20 cellular contexts compared by ENCODE assay signal in genomic region chr7:155886391-155887173, GRCh38.
DNase-seq lines count a peak whose midpoint lies in the region; ATAC-seq and TF ChIP-seq lines count a peak whose summit lies in the region.
"Had no signal": no experiment of that assay in that cellular context is flagged by ENCODE, and none has a peak within 500 bp of the region (broad histone marks: within the 10 kb centered on the region; RNA-seq: fewer than 3 reads in every experiment).

No MANE protein-coding gene starts in this region.

- no peaks in the 10 kb centered on the region for H3K79me2 ChIP-seq in SK-N-SH (ENCODE audit: insufficient read depth)
- H3K79me2 ChIP-seq in Karpas-422 (ENCODE audit: low read length), result no peaks in the 10 kb centered on the region

- intact Hi-C loops in spleen (cut with DNase I; ENCODE audit: low total_unique reads), result no loop called here

- H3K27ac Mint-ChIP-seq in endothelial cell (ENCODE audit: unreplicated experiment) (peak overlapping the region; percentile 80), mesothelial cell of epicardium (no peak overlapping the region)
- H3K27ac Mint-ChIP-seq: CD8-positive, alpha-beta T cell had no signal

- H3F3A ChIP-seq in SK-N-SH (replicated peaks; ENCODE audit: insufficient read depth), result no peaks in the 10 kb centered on the region

- H3K36me3 Mint-ChIP-seq in endothelial cell (ENCODE audit: low read depth, unreplicated experiment), result peaks cover 13% of the 10 kb centered on the region
- no peaks in the 10 kb centered on the region for H3K36me3 Mint-ChIP-seq in mesothelial cell of epicardium
- H3K36me3 Mint-ChIP-seq: CD8-positive, alpha-beta T cell had no signal

- no peaks in the 10 kb centered on the region for H3K9me3 ChIP-seq in SK-N-SH
- H3K9me3 ChIP-seq in spleen, result peaks cover 0 to 5% (median 0%) of the 10 kb centered on the region in 8 donors
- H3K9me3 ChIP-seq in Karpas-422 (ENCODE audit: low read length), result no peaks in the 10 kb centered on the region; the same call in 1 of the 2 replicates
- H3K9me3 ChIP-seq: BE2C had no signal

- DNase-seq in SK-N-SH (no peak), H7 (peak; percentile 46), endothelial cell (ENCODE audit: low spot score) (no peak), spleen (peak; percentile 56), mesothelial cell of epicardium (ENCODE audit: low spot score in 2 of 2, unreplicated experiment in 2 of 2) (no peak), Karpas-422 (no peak)
- DNase-seq: BE2C; CD8-positive, alpha-beta T cell; DMS79 treated with DMSO at 0.1 percent for 48 hours; HCEC 1CT; NCI-H1105; NCI-H1694; NCI-H2081 treated with DMSO at 0.1 percent for 48 hours; NCI-H446 treated with DMSO at 0.1 percent for 48 hours; NCI-H69; OCI-M1; SHP77 had no signal

- H4K20me1 ChIP-seq in SK-N-SH (ENCODE audit: insufficient read depth) (no peaks in the 10 kb centered on the region), Karpas-422 (ENCODE audit: insufficient read depth, low read depth, low read length) (no peaks in the 10 kb centered on the region)

- H3K27ac ChIP-seq in SK-N-SH (ENCODE audit: low read depth in 2 of 2, low read length in 1 of 2) (no peak overlapping the region), spleen (no peak overlapping the region), Karpas-422 (ENCODE audit: low read length) (no peak overlapping the region)
- H3K27ac ChIP-seq: SK-N-MC had no signal

- TF ChIP-seq EP300 in SK-N-SH (IDR thresholded peaks at IDR 0.05; ENCODE audit: borderline replicate concordance in 1 of 2, low read depth in 1 of 2, low read length in 1 of 2), result no peak

- no peaks in the 10 kb centered on the region for H3K9me2 ChIP-seq in SK-N-SH
- no peaks in the 10 kb centered on the region for H3K9me2 ChIP-seq in Karpas-422 (replicated peaks; ENCODE audit: insufficient read depth, low read length)

- CTCF ChIA-PET in SK-N-SH (lab: Yijun Ruan, JAX), result interaction anchor here (0.7 kb wide), 1 partner anchor 9 kb away, joined by 3 read pairs; no protein-coding TSS in a partner anchor

- no peak for TF ChIP-seq CTCF in SK-N-SH (IDR thresholded peaks at IDR 0.05)
- TF ChIP-seq CTCF in endothelial cell (IDR thresholded peaks at IDR 0.05; ENCODE audit: unreplicated experiment), result no peak
- TF ChIP-seq CTCF in spleen (IDR thresholded peaks at IDR 0.05 in 8 of 11, conservative IDR thresholded peaks at IDR 0.05 in 3 of 11), result no peak
- TF ChIP-seq CTCF in mesothelial cell of epicardium (IDR thresholded peaks at IDR 0.05; ENCODE audit: unreplicated experiment), result no peak

- ATAC-seq in SK-N-SH treated with all-trans-retinoic acid at 6 μM for 48 hours (0 out of 3 replicates have a peak, but pooled peaks have one; percentile 8), HG03457 (IDR thresholded peaks at IDR 0.05; ENCODE audit: unreplicated experiment) (no peak)
- ATAC-seq: CD8-positive, alpha-beta T cell had no signal

- no peak for TF ChIP-seq POLR2A in spleen (IDR thresholded peaks at IDR 0.05)

- TF ChIP-seq RAD21 in SK-N-SH (IDR thresholded peaks at IDR 0.05; ENCODE audit: low read length), result no peak

- H3K9ac ChIP-seq in SK-N-SH (no peak overlapping the region), Karpas-422 (ENCODE audit: low read length) (no peak overlapping the region)

- POLR2A ChIA-PET in SK-N-SH (lab: Yijun Ruan, JAX), result no interaction called here

- H3K4me2 ChIP-seq in SK-N-SH (no peak overlapping the region), Karpas-422 (ENCODE audit: low read depth, low read length, poor library complexity, severe bottlenecking) (no peak overlapping the region)

- H3K27me3 ChIP-seq in SK-N-SH (ENCODE audit: insufficient read depth) (peaks cover 26% of the 10 kb centered on the region; the same call in 1 of the 2 replicates), H7 (ENCODE audit: control insufficient read depth, insufficient read depth, low read length) (no peaks in the 10 kb centered on the region), spleen (replicated peaks in 1 of 7) (no peaks in the 10 kb centered on the region), Karpas-422 (ENCODE audit: low read length) (no peaks in the 10 kb centered on the region)
- H3K27me3 ChIP-seq: BE2C had no signal

- H3K4me3 ChIP-seq in SK-N-SH (ENCODE audit: low read depth in 2 of 2, low read length in 1 of 2), result no peak overlapping the region
- no peak overlapping the region for H3K4me3 ChIP-seq in H7 (ENCODE audit: insufficient read depth, low read depth, low read length)
- H3K4me3 ChIP-seq in spleen, result no peak overlapping the region
- no peak overlapping the region for H3K4me3 ChIP-seq in Karpas-422 (ENCODE audit: low read length)
- H3K4me3 ChIP-seq: SK-N-MC had no signal

- H3K27me3 Mint-ChIP-seq in endothelial cell (ENCODE audit: unreplicated experiment), result peaks cover 19% of the 10 kb centered on the region
- peaks cover 3% of the 10 kb centered on the region for H3K27me3 Mint-ChIP-seq in mesothelial cell of epicardium (ENCODE audit: low read depth)

- H3K4me1 Mint-ChIP-seq in endothelial cell (ENCODE audit: unreplicated experiment) (peaks cover 30% of the 10 kb centered on the region), mesothelial cell of epicardium (peaks cover 2% of the 10 kb centered on the region)

- no peak overlapping the region for H2AFZ ChIP-seq in SK-N-SH (ENCODE audit: low read depth)
- no peak overlapping the region for H2AFZ ChIP-seq in Karpas-422 (ENCODE audit: low read length)

- no peaks in the 10 kb centered on the region for H3K36me3 ChIP-seq in SK-N-SH (replicated peaks in 1 of 2; ENCODE audit: control insufficient read depth in 1 of 2, insufficient read depth in 2 of 2, low read length in 1 of 2)
- no peaks in the 10 kb centered on the region for H3K36me3 ChIP-seq in H7 (replicated peaks; ENCODE audit: control insufficient read depth, insufficient read depth, low read length)
- H3K36me3 ChIP-seq in spleen, result no peaks in the 10 kb centered on the region
- no peaks in the 10 kb centered on the region for H3K36me3 ChIP-seq in Karpas-422 (ENCODE audit: insufficient read depth, low read length)
- H3K36me3 ChIP-seq: BE2C had no signal

- H3K4me1 ChIP-seq in SK-N-SH (ENCODE audit: control insufficient read depth in 1 of 2, insufficient read depth in 2 of 2, low read depth in 1 of 2, low read length in 1 of 2), result peaks cover 0 to 8% of the 10 kb centered on the region in 2 experiments; a peak in 2 of 4 replicates
- H3K4me1 ChIP-seq in spleen, result no peaks in the 10 kb centered on the region
- no peaks in the 10 kb centered on the region for H3K4me1 ChIP-seq in Karpas-422 (ENCODE audit: low read length)
- H3K4me1 ChIP-seq: BE2C had no signal

- H3K4me3 Mint-ChIP-seq in endothelial cell (ENCODE audit: unreplicated experiment) (no peak overlapping the region), mesothelial cell of epicardium (no peak overlapping the region)
- H3K4me3 Mint-ChIP-seq: CD8-positive, alpha-beta T cell had no signal

- H3K9me3 Mint-ChIP-seq in endothelial cell (ENCODE audit: unreplicated experiment), result no peaks in the 10 kb centered on the region
- H3K9me3 Mint-ChIP-seq in mesothelial cell of epicardium, result peaks cover 14% of the 10 kb centered on the region
- H3K9me3 Mint-ChIP-seq: CD8-positive, alpha-beta T cell had no signal

- WGBS in SK-N-SH (ENCODE audit: low lambda C conversion rate), result 50% methylated on average over 37 of the region's 37 CpGs
- 88 to 91% (median 89%) methylated on average over 36 to 37 of the region's 37 CpGs for WGBS in spleen, 5 donors

TF ChIP-seq in SK-N-SH treated with all-trans-retinoic acid at 6 μM for 48 hours, 23 proteins besides CTCF, POLR2A, EP300 and RAD21 (continues in another document):
- TF ChIP-seq ARNTL (CRISPR knock-in tag; IDR thresholded peaks at IDR 0.05; ENCODE audit: borderline replicate concordance, low read depth) (no peak), ZNF565 (CRISPR knock-in tag; conservative IDR thresholded peaks at IDR 0.05; ENCODE audit: low read depth) (no peak), SNAI2 (CRISPR knock-in tag; IDR thresholded peaks at IDR 0.05) (no peak), TCF4 (CRISPR knock-in tag; IDR thresholded peaks at IDR 0.05; ENCODE audit: borderline replicate concordance) (no peak)

TF ChIP-seq in SK-N-SH, 30 proteins besides CTCF, POLR2A, EP300 and RAD21:
- no peak for TF ChIP-seq RXRA (IDR thresholded peaks at IDR 0.05; ENCODE audit: borderline replicate concordance, low read depth)
- TF ChIP-seq USF2 (IDR thresholded peaks at IDR 0.05; ENCODE audit: borderline replicate concordance, low read depth, low read length), result no peak
- no peak for TF ChIP-seq YY1 (IDR thresholded peaks at IDR 0.05; ENCODE audit: low read depth)

Comparison
In these comparisons a context has a peak if more than half of its experiments do, and no peak if none do; other contexts are left out.
1. DNase-seq: peak in H7 (single experiment) and spleen (single experiment); none in SK-N-SH (single experiment), endothelial cell (single experiment), mesothelial cell of epicardium (0 of 2) and Karpas-422 (single experiment).